Comparison of ENCODE assay signal across 9 cellular contexts in the genomic region with DNA sequence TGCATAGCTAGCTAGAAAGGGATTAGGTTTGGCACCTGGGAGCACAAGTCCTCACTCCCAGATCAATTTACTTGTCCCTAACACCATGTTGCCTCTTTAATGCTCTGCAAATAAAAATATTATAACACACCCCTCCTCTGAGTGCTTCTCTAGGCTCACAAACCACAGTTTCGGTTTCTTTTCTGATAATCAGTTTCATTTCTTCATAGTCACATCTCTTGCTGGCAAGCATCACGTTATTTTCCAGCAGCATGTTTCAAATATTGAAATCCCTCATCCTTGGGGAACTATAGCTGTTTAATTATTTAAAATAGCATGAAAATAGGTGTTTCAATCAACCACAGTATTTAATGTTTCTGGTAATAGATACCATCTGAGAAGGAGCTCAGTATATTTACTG. TPM values are rescaled to one million over a fixed set of nuclear protein-coding genes. Genes with fewer than 3 reads are reported as not detected.
DNase-seq lines count a peak whose midpoint lies in the region; ATAC-seq and TF ChIP-seq lines count a peak whose summit lies in the region.
"Had no signal": no experiment of that assay in that cellular context is flagged by ENCODE, and none has a peak within 500 bp of the region (broad histone marks: within the 10 kb centered on the region; RNA-seq: fewer than 3 reads in every experiment).

No MANE protein-coding gene starts in this region.

- H3K14ac ChIP-seq in IMR-90 (replicated peaks; ENCODE audit: low read depth, low read length) = no peak overlapping the region

- H4K8ac ChIP-seq in IMR-90 (ENCODE audit: low read depth in 2 of 2, low read length in 2 of 2) = peak overlapping the region in 1 of 2 experiments; percentile 41; a peak in 2 of 4 replicates

- TF ChIP-seq POLR2A in IMR-90 (IDR thresholded peaks at IDR 0.05; ENCODE audit: low read depth, low read length) = no peak
- TF ChIP-seq POLR2A in sigmoid colon (IDR thresholded peaks at IDR 0.05) = no peak

- in situ Hi-C loops in IMR-90 (cut with MboI; ENCODE audit: low sequenced_read_pairs) = no loop called here

- H3K4ac ChIP-seq in IMR-90 (ENCODE audit: low read depth, low read length) = no peak overlapping the region

- no peaks in the 10 kb centered on the region; the same call in 1 of the 2 replicates for H3K9me1 ChIP-seq in IMR-90 (ENCODE audit: insufficient read depth, low read length)

- no CpG with 5 or more reads among the region's 2 CpGs for WGBS in IMR-90 (ENCODE audit: extremely low coverage in 2 of 2, insufficient read length in 1 of 2), 2 experiments
- 1% methylated on average over 2 of the region's 2 CpGs for WGBS in sigmoid colon, 2 donors

- CTCF ChIA-PET in IMR-90 (lab: Yijun Ruan, JAX) = interaction anchor here (1.3 kb wide), 1 partner anchor 12 kb away, joined by 5 read pairs; no protein-coding TSS in a partner anchor

- no peak overlapping the region for H3K56ac ChIP-seq in IMR-90 (ENCODE audit: extremely low read depth, insufficient read depth, low read length)

- H2BK15ac ChIP-seq in IMR-90 (ENCODE audit: low read depth, low read length) = no peak overlapping the region

- no peak overlapping the region for H3K18ac ChIP-seq in IMR-90 (ENCODE audit: low read depth, low read length)

- ATAC-seq in GM18499 (IDR thresholded peaks at IDR 0.05; ENCODE audit: insufficient read depth, unreplicated experiment) (peak; percentile 67), GM21447 (IDR thresholded peaks at IDR 0.05; ENCODE audit: unreplicated experiment) (peak; percentile 75), IMR-90 (ENCODE audit: low read depth) (no peak)
- peak; percentile 75 for ATAC-seq in stimulated activated memory B cell treated with anti-CD40 and anti-IgM and Interleukin-4, amounts not matched to agents 10 μg/mL and 1 μg/mL and 100 μg/mL, for 72 hours

- no peaks in the 10 kb centered on the region for H3K27me3 Mint-ChIP-seq in stimulated activated memory B cell treated with anti-CD40 and anti-IgM and Interleukin-4, amounts not matched to agents 10 μg/mL and 1 μg/mL and 100 μg/mL, for 72 hours

- H3K27me3 ChIP-seq in IMR-90 (ENCODE audit: control insufficient read depth, insufficient read depth, low read length) (no peaks in the 10 kb centered on the region), sigmoid colon (no peaks in the 10 kb centered on the region)

- no peak overlapping the region for H2AK5ac ChIP-seq in IMR-90 (ENCODE audit: low read depth, low read length)

- TF ChIP-seq EP300 in sigmoid colon (IDR thresholded peaks at IDR 0.05) = no peak

- no peak overlapping the region for H4K91ac ChIP-seq in IMR-90 (ENCODE audit: insufficient read depth, low read depth, low read length)

- H2BK120ac ChIP-seq in IMR-90 (ENCODE audit: low read depth, low read length) = no peak overlapping the region

- TF ChIP-seq CTCF in IMR-90 (conservative IDR thresholded peaks at IDR 0.05; ENCODE audit: low read depth, low read length) (no peak), cardiac fibroblast (IDR thresholded peaks at IDR 0.05; ENCODE audit: low read depth, low read length) (no peak), sigmoid colon (IDR thresholded peaks at IDR 0.05) (no peak)

- no peaks in the 10 kb centered on the region for H3K9me3 ChIP-seq in IMR-90 (ENCODE audit: control insufficient read depth, insufficient read depth, low read length)
- no peaks in the 10 kb centered on the region for H3K9me3 ChIP-seq in sigmoid colon

- H3K9me3 Mint-ChIP-seq in stimulated activated memory B cell treated with anti-CD40 and anti-IgM and Interleukin-4, amounts not matched to agents 10 μg/mL and 1 μg/mL and 100 μg/mL, for 72 hours = peaks cover 3% of the 10 kb centered on the region

- BruUV-seq in IMR-90 (replicated peaks; lab: Mats Ljungman, UMichigan) = no TSS peak

- no peak overlapping the region for H3K9ac ChIP-seq in IMR-90 (ENCODE audit: low read depth, low read length)

- no peak overlapping the region for H3K27ac ChIP-seq in IMR-90 (ENCODE audit: insufficient read depth, low read length)
- H3K27ac ChIP-seq in sigmoid colon = peak overlapping the region in 1 of 4 donors; percentile 43

- no peak overlapping the region for H2BK5ac ChIP-seq in IMR-90 (ENCODE audit: low read depth, low read length, poor library complexity, severe bottlenecking)

- DNase-seq in IMR-90 = peak; percentile 17
- peak; percentile 34 to 41 for DNase-seq in cardiac fibroblast (ENCODE audit: low read depth in 2 of 2)
- no peak for DNase-seq in midbrain (lab: John Stamatoyannopoulos, UW)
- DNase-seq in hypothalamus (lab: John Stamatoyannopoulos, UW) = no peak
- no peak for DNase-seq in sigmoid colon

- H2AK9ac ChIP-seq in IMR-90 (replicated peaks; ENCODE audit: low read depth, low read length, poor library complexity) = no peak overlapping the region

- H3K79me1 ChIP-seq in IMR-90 (ENCODE audit: low read depth in 1 of 2, low read length in 2 of 2) = no peaks in the 10 kb centered on the region

- TF ChIP-seq RAD21 in IMR-90 (IDR thresholded peaks at IDR 0.05; ENCODE audit: low read length) = no peak

- no peaks in the 10 kb centered on the region for H3K36me3 Mint-ChIP-seq in stimulated activated memory B cell treated with anti-CD40 and anti-IgM and Interleukin-4, amounts not matched to agents 10 μg/mL and 1 μg/mL and 100 μg/mL, for 72 hours

- peak overlapping the region; percentile 86 for H3K4me2 ChIP-seq in IMR-90 (ENCODE audit: low read depth, low read length)

- H3K4me3 Mint-ChIP-seq in stimulated activated memory B cell treated with anti-CD40 and anti-IgM and Interleukin-4, amounts not matched to agents 10 μg/mL and 1 μg/mL and 100 μg/mL, for 72 hours = peak overlapping the region; percentile 68

- peaks cover 51% of the 10 kb centered on the region for H3K4me1 Mint-ChIP-seq in stimulated activated memory B cell treated with anti-CD40 and anti-IgM and Interleukin-4, amounts not matched to agents 10 μg/mL and 1 μg/mL and 100 μg/mL, for 72 hours

- H2AFZ ChIP-seq in IMR-90 (replicated peaks; ENCODE audit: low read length, poor library complexity) = no peak overlapping the region

- H3K36me3 ChIP-seq in IMR-90 (ENCODE audit: control insufficient read depth, insufficient read depth, low read length) (no peaks in the 10 kb centered on the region), sigmoid colon (no peaks in the 10 kb centered on the region)

- peaks cover 2% of the 10 kb centered on the region; the same call in 1 of the 2 replicates for H3K4me1 ChIP-seq in IMR-90 (ENCODE audit: control insufficient read depth, insufficient read depth, low read length)
- H3K4me1 ChIP-seq in sigmoid colon = no peaks in the 10 kb centered on the region

- no peak overlapping the region for H4K5ac ChIP-seq in IMR-90 (ENCODE audit: low read depth, low read length)

- H3K23ac ChIP-seq in IMR-90 (ENCODE audit: low read depth, low read length) = no peak overlapping the region

- H3K4me3 ChIP-seq in IMR-90 (ENCODE audit: insufficient read depth, low read depth, low read length) (no peak overlapping the region), cardiac fibroblast (replicated peaks in 1 of 2; ENCODE audit: low read depth in 2 of 2, low read length in 2 of 2) (no peak overlapping the region), sigmoid colon (no peak overlapping the region)
- H3K4me3 ChIP-seq: lung had no signal

- dilution Hi-C loops in IMR-90 (cut with HindIII; ENCODE audit: low sequenced_read_pairs, unreplicated experiment) = no loop called here

- POLR2A ChIA-PET in IMR-90 (lab: Charles Lee; ENCODE audit: unreplicated experiment) = interaction anchor here (0.6 kb wide), 1 partner anchor 551 kb away, joined by 3 read pairs; no protein-coding TSS in a partner anchor

- no peak overlapping the region for H2BK20ac ChIP-seq in IMR-90 (ENCODE audit: low read depth, low read length)

- no peaks in the 10 kb centered on the region for H4K20me1 ChIP-seq in IMR-90 (ENCODE audit: insufficient read depth, low read length)

- peak overlapping the region; percentile 99 for H3K27ac Mint-ChIP-seq in stimulated activated memory B cell treated with anti-CD40 and anti-IgM and Interleukin-4, amounts not matched to agents 10 μg/mL and 1 μg/mL and 100 μg/mL, for 72 hours

- intact Hi-C loops in IMR-90 (cut with micrococcal nuclease) (no loop called here), sigmoid colon (cut with DNase I) (no loop called here)

TF ChIP-seq in IMR-90, 13 proteins besides CTCF, POLR2A, EP300 and RAD21:
- TF ChIP-seq, protein P1, sequence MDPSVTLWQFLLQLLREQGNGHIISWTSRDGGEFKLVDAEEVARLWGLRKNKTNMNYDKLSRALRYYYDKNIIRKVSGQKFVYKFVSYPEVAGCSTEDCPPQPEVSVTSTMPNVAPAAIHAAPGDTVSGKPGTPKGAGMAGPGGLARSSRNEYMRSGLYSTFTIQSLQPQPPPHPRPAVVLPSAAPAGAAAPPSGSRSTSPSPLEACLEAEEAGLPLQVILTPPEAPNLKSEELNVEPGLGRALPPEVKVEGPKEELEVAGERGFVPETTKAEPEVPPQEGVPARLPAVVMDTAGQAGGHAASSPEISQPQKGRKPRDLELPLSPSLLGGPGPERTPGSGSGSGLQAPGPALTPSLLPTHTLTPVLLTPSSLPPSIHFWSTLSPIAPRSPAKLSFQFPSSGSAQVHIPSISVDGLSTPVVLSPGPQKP (IDR thresholded peaks at IDR 0.05; ENCODE audit: borderline replicate concordance, low read depth, low read length) = no peak

RNA-seq across cellular contexts. Expression of gene SMCHD1, which starts 13.9 kb away (rescaled TPM):
- 47.3 and 78.6 TPM in 2 replicates for total RNA-seq in IMR-90 (2012; rRNA removed)
- polyA plus RNA-seq in IMR-90 (2012; rRNA removed) = 11.2 and 14.8 TPM in 2 replicates
- 1.3 and 1.6 TPM in 2 replicates for polyA plus RNA-seq in IMR-90 (2012; cell fraction: cytosol; rRNA removed)
- 1.9 and 24.9 TPM in 2 replicates for polyA plus RNA-seq in IMR-90 (2012; cell fraction: nucleus; rRNA removed; ENCODE audit: low replicate concordance)
- 100 to 1,000 TPM in 1 of 4 donors, 10 to 100 TPM in 3; 69.9 to 101 (median 82.4) TPM for total RNA-seq in sigmoid colon
- 10 to 100 TPM; 14.8 to 24.9 (median 21.0) TPM for polyA plus RNA-seq in sigmoid colon

Comparison
In these comparisons a context has a peak if more than half of its experiments do, and no peak if none do; other contexts are left out.
1. DNase-seq: peak in IMR-90 (single experiment) and cardiac fibroblast (2 of 2); none in midbrain (single experiment), hypothalamus (0 of 51) and sigmoid colon (single experiment).